24 cellular contexts compared by ENCODE assay signal in the genomic region with DNA sequence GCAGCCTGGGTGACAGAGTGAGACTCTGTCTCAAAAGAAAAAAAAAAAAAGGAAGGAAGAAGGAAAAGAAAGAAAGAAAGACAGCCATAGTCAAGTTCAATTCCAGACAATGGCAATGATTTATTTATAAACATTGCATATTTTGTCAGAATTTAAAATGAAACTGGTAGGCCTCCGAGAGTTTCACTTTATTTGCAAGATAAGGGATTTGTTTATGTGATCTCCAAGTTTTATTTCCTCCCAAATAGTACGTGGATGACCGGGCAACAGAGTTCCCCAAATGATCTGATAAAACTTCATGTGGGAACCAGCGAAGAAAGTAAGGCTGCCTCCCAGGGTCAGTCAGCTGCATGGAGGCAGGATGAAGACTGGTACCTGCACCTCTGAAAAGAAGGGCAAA. TPM values are rescaled to one million over a fixed set of nuclear protein-coding genes. Genes with fewer than 3 reads are reported as not detected.
DNase-seq lines count a peak whose midpoint lies in the region; ATAC-seq, FAIRE-seq and TF ChIP-seq lines count a peak whose summit lies in the region.
"Had no signal": no experiment of that assay in that cellular context is flagged by ENCODE, and none has a peak within 500 bp of the region (broad histone marks: within the 10 kb centered on the region; RNA-seq: fewer than 3 reads in every experiment).

No MANE protein-coding gene starts in this region.

- H2BK5ac ChIP-seq in mesendoderm (ENCODE audit: low read length), result no peak overlapping the region

- peak overlapping the region; percentile 56; the same call in 1 of the 2 replicates for H3K4me3 Mint-ChIP-seq in HFFc6
- H3K4me3 Mint-ChIP-seq: B cell; CD4-positive, CD25-positive, alpha-beta regulatory T cell; CD8-positive, alpha-beta T cell had no signal

- H3K36me3 Mint-ChIP-seq in HFFc6 (ENCODE audit: low read depth), result no peaks in the 10 kb centered on the region
- H3K36me3 Mint-ChIP-seq: CD4-positive, CD25-positive, alpha-beta regulatory T cell; CD8-positive, alpha-beta T cell had no signal

- no peak overlapping the region for H3K18ac ChIP-seq in mesendoderm (ENCODE audit: low read length)

- no peak overlapping the region for H4K5ac ChIP-seq in mesendoderm (ENCODE audit: low read length)

- CTCF ChIA-PET in HepG2 (lab: Yijun Ruan, JAX; ENCODE audit: low intra/inter-chr PET ratio, low total read pairs) (no interaction called here), K562 (lab: Yijun Ruan, JAX; ENCODE audit: low intra/inter-chr PET ratio) (no interaction called here)

- no peak overlapping the region for H4K8ac ChIP-seq in mesendoderm (ENCODE audit: low read depth, low read length)

- no peak overlapping the region for H2BK15ac ChIP-seq in mesendoderm (replicated peaks; ENCODE audit: low read depth)

- H2AK5ac ChIP-seq in mesendoderm (ENCODE audit: low read length), result no peak overlapping the region

- peaks cover 25% of the 10 kb centered on the region for H3K4me1 Mint-ChIP-seq in HFFc6 (ENCODE audit: low read depth)
- H3K4me1 Mint-ChIP-seq: B cell; CD4-positive, CD25-positive, alpha-beta regulatory T cell had no signal

- no peaks in the 10 kb centered on the region for H4K20me1 ChIP-seq in HepG2 (ENCODE audit: insufficient read depth, low read length)
- no peaks in the 10 kb centered on the region for H4K20me1 ChIP-seq in K562 (replicated peaks; ENCODE audit: control insufficient read depth, insufficient read depth, low read length)
- H4K20me1 ChIP-seq: BLaER1 had no signal

- TF ChIP-seq CTCF in HepG2 (CRISPR knock-in tag; IDR thresholded peaks at IDR 0.05) (no peak), right lobe of liver (IDR thresholded peaks at IDR 0.05) (no peak), HFFc6 (IDR thresholded peaks at IDR 0.05) (no peak), K562 (IDR thresholded peaks at IDR 0.05 in 2 of 3, conservative IDR thresholded peaks at IDR 0.05 in 1 of 3; ENCODE audit: insufficient read depth in 2 of 3, low read depth in 1 of 3, low read length in 3 of 3) (no peak), parathyroid adenoma (IDR thresholded peaks at IDR 0.05) (no peak)

- FAIRE-seq in HepG2 (lab: Jason Lieb, UNC) (no peak), K562 (lab: Jason Lieb, UNC) (no peak)
- FAIRE-seq: G401.6, GM12892, GM19239, H54 had no signal

- DNase-seq in HepG2 (ENCODE audit: low spot score) (no peak), right lobe of liver (no peak), HFFc6 (no peak), K562 (ENCODE audit: extremely low read depth in 1 of 4, low spot score in 3 of 4) (no peak), cerebellar nuclear complex (lab: John Stamatoyannopoulos, UW) (no peak), mesendoderm (no peak)
- no peak for DNase-seq in activated naive CD4-positive, alpha-beta T cell treated with Interleukin-2 at 50 U/mL for 16 hours
- DNase-seq: 8988T; Caco-2; CD4-positive, CD25-positive, alpha-beta regulatory T cell; CD8-positive, alpha-beta T cell; DMS153; DND-41; GOT3 had no signal

- H3K4me2 ChIP-seq in HepG2 (ENCODE audit: low read depth, low read length), result no peak overlapping the region
- no peak overlapping the region for H3K4me2 ChIP-seq in K562 (ENCODE audit: insufficient read depth, low read length)
- H3K4me2 ChIP-seq in parathyroid adenoma (ENCODE audit: low read length), result peak overlapping the region; percentile 37
- no peak overlapping the region for H3K4me2 ChIP-seq in mesendoderm (ENCODE audit: low read length)
- H3K4me2 ChIP-seq: BLaER1 had no signal

- H3K4me1 ChIP-seq in HepG2 (ENCODE audit: insufficient read depth, low read length), result no peaks in the 10 kb centered on the region
- H3K4me1 ChIP-seq in right lobe of liver, result no peaks in the 10 kb centered on the region
- no peaks in the 10 kb centered on the region for H3K4me1 ChIP-seq in K562 (replicated peaks in 1 of 2; ENCODE audit: control insufficient read depth in 2 of 2, insufficient read depth in 2 of 2, low read length in 2 of 2)
- H3K4me1 ChIP-seq in parathyroid adenoma, result peaks cover 23% of the 10 kb centered on the region
- H3K4me1 ChIP-seq in mesendoderm (ENCODE audit: control insufficient read depth, low read depth, low read length), result no peaks in the 10 kb centered on the region
- H3K4me1 ChIP-seq: BLaER1, Caco-2 had no signal

- POLR2A ChIA-PET in HepG2 (lab: Yijun Ruan, JAX), result no interaction called here
- POLR2A ChIA-PET in K562 (lab: Yijun Ruan, JAX), result interaction anchor here (0.6 to 1.3 kb wide), 3 partner anchors 22 to 32 kb away, joined by 3 read pairs; no protein-coding TSS in a partner anchor

- H3K4me3 ChIP-seq in HepG2 (replicated peaks in 1 of 3; ENCODE audit: insufficient read depth in 1 of 3, low read depth in 2 of 3, low read length in 3 of 3), result no peak overlapping the region
- no peak overlapping the region for H3K4me3 ChIP-seq in right lobe of liver
- H3K4me3 ChIP-seq in K562, result no peak overlapping the region
- no peak overlapping the region for H3K4me3 ChIP-seq in parathyroid adenoma (ENCODE audit: low read depth, low read length)
- no peak overlapping the region for H3K4me3 ChIP-seq in mesendoderm (ENCODE audit: low read length)
- H3K4me3 ChIP-seq: BLaER1, HAP-1 had no signal

- H3K27me3 Mint-ChIP-seq in HFFc6 (ENCODE audit: insufficient read depth), result no peaks in the 10 kb centered on the region; the same call in 1 of the 2 replicates
- H3K27me3 Mint-ChIP-seq: B cell had no signal

- H2AFZ ChIP-seq in HepG2 (ENCODE audit: low read length) (no peak overlapping the region), K562 (ENCODE audit: low read depth, low read length) (no peak overlapping the region), parathyroid adenoma (peak overlapping the region; percentile 59)

- no peak for TF ChIP-seq RAD21 in HepG2 (CRISPR knock-in tag; IDR thresholded peaks at IDR 0.05)
- no peak for TF ChIP-seq RAD21 in K562 (CRISPR knock-in tag; conservative IDR thresholded peaks at IDR 0.05 in 1 of 2, IDR thresholded peaks at IDR 0.05 in 1 of 2)

- H3K36me3 ChIP-seq in HepG2 (replicated peaks in 1 of 2; ENCODE audit: control insufficient read depth in 1 of 2, insufficient read depth in 2 of 2, low read length in 2 of 2) (no peaks in the 10 kb centered on the region), right lobe of liver (no peaks in the 10 kb centered on the region), K562 (ENCODE audit: control insufficient read depth, insufficient read depth, low read length) (no peaks in the 10 kb centered on the region), parathyroid adenoma (ENCODE audit: control insufficient read depth, insufficient read depth, low read length) (no peaks in the 10 kb centered on the region), mesendoderm (ENCODE audit: control insufficient read depth, insufficient read depth, low read length) (no peaks in the 10 kb centered on the region)
- H3K36me3 ChIP-seq: BLaER1, HAP-1 had no signal

- BruUV-seq in HepG2 (replicated peaks; lab: Mats Ljungman, UMichigan), result no TSS peak
- BruUV-seq in K562 (replicated peaks; lab: Mats Ljungman, UMichigan), result no TSS peak

- H3K79me2 ChIP-seq in HepG2 (ENCODE audit: insufficient read depth, low read length), result no peaks in the 10 kb centered on the region
- no peaks in the 10 kb centered on the region for H3K79me2 ChIP-seq in K562 (ENCODE audit: control insufficient read depth, insufficient read depth, low read length)
- H3K79me2 ChIP-seq in parathyroid adenoma, result no peaks in the 10 kb centered on the region
- H3K79me2 ChIP-seq in mesendoderm (ENCODE audit: control insufficient read depth, insufficient read depth, low read length), result no peaks in the 10 kb centered on the region

- in situ Hi-C loops in HepG2 (cut with HindIII; ENCODE audit: extremely low pct_ligation_motif_present, low pct_unique_long_range_greater_than_20kb) (no loop called here), K562 (cut with MboI) (no loop called here)

- H3K56ac ChIP-seq in mesendoderm (ENCODE audit: low read length), result no peak overlapping the region

- WGBS in HepG2 (ENCODE audit: low lambda C conversion rate), result 9% methylated on average over 4 of the region's 4 CpGs
- WGBS in right lobe of liver (ENCODE audit: insufficient coverage, low coverage, low lambda C conversion rate, missing lambda C conversion rate), result 77% methylated on average over 4 of the region's 4 CpGs
- 1% methylated on average over 4 of the region's 4 CpGs for WGBS in K562 (ENCODE audit: insufficient coverage, low coverage, missing lambda C conversion rate)
- no CpG with 5 or more reads among the region's 4 CpGs for WGBS in mesendoderm (ENCODE audit: extremely low coverage, insufficient coverage, low lambda C conversion rate)

- intact Hi-C loops in HepG2 (cut with micrococcal nuclease; ENCODE audit: unreplicated experiment) (no loop called here), right lobe of liver (cut with DNase I) (no loop called here), K562 (cut with micrococcal nuclease) (no loop called here)

- TF ChIP-seq POLR2A in HepG2 (IDR thresholded peaks at IDR 0.05; ENCODE audit: insufficient read depth in 1 of 2, low read depth in 2 of 2, low read length in 2 of 2), result no peak
- TF ChIP-seq POLR2A in right lobe of liver (IDR thresholded peaks at IDR 0.05), result no peak
- TF ChIP-seq POLR2A in K562 (conservative IDR thresholded peaks at IDR 0.05), result no peak

- TF ChIP-seq EP300 in HepG2 (IDR thresholded peaks at IDR 0.05; ENCODE audit: low read depth in 2 of 2, low read length in 2 of 2) (no peak), HepG2 (CRISPR knock-in tag; IDR thresholded peaks at IDR 0.05; ENCODE audit: borderline replicate concordance) (no peak), K562 (IDR thresholded peaks at IDR 0.05; ENCODE audit: low read length) (no peak)

- H3K27ac ChIP-seq in HepG2 (ENCODE audit: extremely low read length, insufficient read depth, low read length) (no peak overlapping the region), right lobe of liver (no peak overlapping the region), K562 (ENCODE audit: extremely low read depth, low read depth, low read length) (no peak overlapping the region), parathyroid adenoma (peak overlapping the region; percentile 81), mesendoderm (ENCODE audit: low read depth, low read length) (no peak overlapping the region)
- H3K27ac ChIP-seq: BLaER1, C4-2B had no signal

- H3K9me3 Mint-ChIP-seq in HFFc6, result no peaks in the 10 kb centered on the region
- H3K9me3 Mint-ChIP-seq: CD8-positive, alpha-beta T cell had no signal

- ATAC-seq in HepG2, result no peak
- no peak for ATAC-seq in right lobe of liver
- ATAC-seq in K562, result no peak
- ATAC-seq: CD8-positive, alpha-beta T cell had no signal

- peaks cover 0 to 4% of the 10 kb centered on the region in 2 experiments; a peak in 1 of 5 replicates for H3K27me3 ChIP-seq in HepG2 (ENCODE audit: control insufficient read depth in 1 of 2, insufficient read depth in 2 of 2, low read length in 2 of 2)
- no peaks in the 10 kb centered on the region for H3K27me3 ChIP-seq in right lobe of liver
- H3K27me3 ChIP-seq in K562 (ENCODE audit: control insufficient read depth in 2 of 2, insufficient read depth in 2 of 2, low read length in 2 of 2), result peaks cover 12 to 37% of the 10 kb centered on the region in 2 experiments
- no peaks in the 10 kb centered on the region for H3K27me3 ChIP-seq in parathyroid adenoma (ENCODE audit: control insufficient read depth, insufficient read depth, low read length)
- no peaks in the 10 kb centered on the region for H3K27me3 ChIP-seq in mesendoderm (ENCODE audit: insufficient read depth, low read length, poor library complexity)
- H3K27me3 ChIP-seq: BLaER1 had no signal

- H3K9me3 ChIP-seq in HepG2 (ENCODE audit: low read length) (no peaks in the 10 kb centered on the region), right lobe of liver (no peaks in the 10 kb centered on the region), K562 (replicated peaks; ENCODE audit: control insufficient read depth, insufficient read depth, low read depth, low read length) (no peaks in the 10 kb centered on the region), parathyroid adenoma (ENCODE audit: control insufficient read depth, low read length) (no peaks in the 10 kb centered on the region)
- H3K9me3 ChIP-seq: BLaER1, Caco-2, HAP-1 had no signal

- no peak overlapping the region for H3K23ac ChIP-seq in mesendoderm (ENCODE audit: low read length)

- H3K79me1 ChIP-seq in mesendoderm (ENCODE audit: low read length), result no peaks in the 10 kb centered on the region

- H3K4ac ChIP-seq in mesendoderm (ENCODE audit: low read depth, low read length), result no peak overlapping the region

- H3K9me1 ChIP-seq in K562 (ENCODE audit: control insufficient read depth, insufficient read depth, low read length), result no peaks in the 10 kb centered on the region

- no peak overlapping the region for H3K27ac Mint-ChIP-seq in HFFc6
- H3K27ac Mint-ChIP-seq: B cell; CD4-positive, CD25-positive, alpha-beta regulatory T cell; CD8-positive, alpha-beta T cell had no signal

- no peak overlapping the region for H2BK120ac ChIP-seq in mesendoderm (ENCODE audit: low read depth, low read length)

- H3K9ac ChIP-seq in HepG2 (ENCODE audit: insufficient read depth, low read depth, low read length) (no peak overlapping the region), K562 (ENCODE audit: insufficient read depth in 1 of 2, low read depth in 2 of 2, low read length in 2 of 2) (no peak overlapping the region), parathyroid adenoma (no peak overlapping the region), mesendoderm (ENCODE audit: low read length) (no peak overlapping the region)
- H3K9ac ChIP-seq: BLaER1 had no signal

RNA-seq across cellular contexts. Expression of a gene that starts 28.6 kb away (rescaled TPM):
- total RNA-seq in HepG2 (2016; rRNA removed; fragmentation: Illumina TruSeq; extraction: Trizol) (not detected in 2 replicates), right lobe of liver (not detected), K562 (2014; rRNA removed) (not detected in 2 replicates), K562 (2014; rRNA removed; fragmentation: Illumina TruSeq; extraction: Trizol) (0.06 and 0.11 TPM in 2 replicates), K562 (2015; rRNA removed; fragmentation: Illumina TruSeq; extraction: Trizol) (0.04 TPM in 1 of 2 replicates, not detected in the other), K562 (2021) (0.13 and 0.33 TPM in 2 replicates)
- total RNA-seq in HepG2 (2016; cell fraction: cytosol; rRNA removed; fragmentation: Illumina TruSeq; extraction: Trizol; ENCODE audit: low read depth), result not detected in 2 replicates
- not detected in 2 replicates for total RNA-seq in HepG2 (2016; cell fraction: insoluble cytoplasmic fraction; rRNA removed; fragmentation: Illumina TruSeq; extraction: Trizol)
- not detected in 2 replicates for total RNA-seq in HepG2 (2016; cell fraction: membrane; rRNA removed; fragmentation: Illumina TruSeq; extraction: Trizol)
- not detected in 2 replicates for total RNA-seq in HepG2 (2016; cell fraction: nucleus; rRNA removed; fragmentation: Illumina TruSeq; extraction: Trizol)
- polyA plus RNA-seq in HepG2 (2011; rRNA removed) (not detected in 2 replicates), K562 (2011; rRNA removed) (0.04 TPM in 1 of 2 replicates, not detected in the other), K562 (2014; fragmentation: Illumina TruSeq; extraction: Trizol) (0.09 and 0.15 TPM in 2 replicates), K562 (2014; fragmentation: Nextera tagmentation; extraction: Ambion mirVana) (under 1 TPM in 1 of 2 experiments, not detected in 1; 0.10 TPM), K562 (2014; rRNA removed) (0.25 TPM in 1 of 2 replicates, not detected in the other)
- 0.01 TPM in 1 of 2 replicates, not detected in the other for polyA plus RNA-seq in HepG2 (2011; cell fraction: cytosol; rRNA removed)
- polyA plus RNA-seq in HepG2 (2011; cell fraction: nucleus; rRNA removed), result not detected in 2 replicates
- not detected in 2 replicates for polyA plus RNA-seq in HepG2 (2012)
- polyA plus RNA-seq in HepG2 (2016; cell fraction: cytosol; fragmentation: Illumina TruSeq; extraction: Trizol; ENCODE audit: low read depth), result not detected in 2 replicates
- not detected in 2 replicates for polyA plus RNA-seq in HepG2 (2016; cell fraction: insoluble cytoplasmic fraction; fragmentation: Illumina TruSeq; extraction: Trizol; ENCODE audit: low read depth)
- polyA plus RNA-seq in HepG2 (2016; cell fraction: membrane; fragmentation: Illumina TruSeq; extraction: Trizol; ENCODE audit: low read depth), result not detected in 2 replicates
- polyA plus RNA-seq in HepG2 (2016; cell fraction: nucleus; fragmentation: Illumina TruSeq; extraction: Trizol; ENCODE audit: insufficient read depth, low read depth), result not detected in 2 replicates
- polyA minus RNA-seq in HepG2 (2011; rRNA and poly(A)+ RNA removed; ENCODE audit: low replicate concordance), result not detected in 2 replicates
- polyA minus RNA-seq in HepG2 (2011; cell fraction: cytosol; rRNA and poly(A)+ RNA removed), result not detected in 2 replicates
- polyA minus RNA-seq in HepG2 (2011; cell fraction: nucleus; rRNA and poly(A)+ RNA removed), result not detected in 2 replicates
- total RNA-seq in HFFc6 (2021; fragmentation: NEBNext Ultra II Directional; extraction: Animal tissue kit (Norgen Biotek cat#: 25700)), result not detected
- total RNA-seq in K562 (2011; cell fraction: chromatin; rRNA removed; ENCODE audit: low replicate concordance), result not detected in 2 replicates
- not detected in 2 replicates for total RNA-seq in K562 (2011; cell fraction: nucleolus; rRNA removed)
- not detected in 2 replicates for total RNA-seq in K562 (2011; cell fraction: nucleoplasm; rRNA removed)
- 0.01 TPM in 1 of 2 replicates, not detected in the other for polyA plus RNA-seq in K562 (2011; cell fraction: cytosol; rRNA removed)
- 0.04 TPM in 2 replicates for polyA plus RNA-seq in K562 (2011; cell fraction: nucleus; rRNA removed)
- polyA plus RNA-seq in K562 (2012), result 0.05 and 0.25 TPM in 2 replicates
- polyA minus RNA-seq in K562 (2011; rRNA and poly(A)+ RNA removed), result 0.12 TPM in 1 of 2 replicates, not detected in the other
- polyA minus RNA-seq in K562 (2011; cell fraction: cytosol; rRNA and poly(A)+ RNA removed), result not detected in 2 replicates
- polyA minus RNA-seq in K562 (2011; cell fraction: nucleus; rRNA and poly(A)+ RNA removed), result under 0.01 and 0.11 TPM in 2 replicates
- polyA plus RNA-seq in mesendoderm (2013, experiment 1 of 2), result 0.15 TPM
- polyA plus RNA-seq in mesendoderm (2013, experiment 2 of 2), result 0.22 TPM
- total RNA-seq: B cell; CD4-positive, CD25-positive, alpha-beta regulatory T cell; CD8-positive, alpha-beta T cell had no signal
- polyA plus RNA-seq: AG04450; CD4-positive, CD25-positive, alpha-beta regulatory T cell had no signal

RNA-seq across cellular contexts. Expression of a gene that starts 32.4 kb away (rescaled TPM):
- total RNA-seq in HepG2 (2016; rRNA removed; fragmentation: Illumina TruSeq; extraction: Trizol) (1,683 and 1,960 TPM in 2 replicates), right lobe of liver (100 to 1,000 TPM; 209 to 448 (median 268) TPM), K562 (2014; rRNA removed) (2,954 and 3,368 TPM in 2 replicates), K562 (2014; rRNA removed; fragmentation: Illumina TruSeq; extraction: Trizol) (2,627 and 2,725 TPM in 2 replicates), K562 (2015; rRNA removed; fragmentation: Illumina TruSeq; extraction: Trizol) (2,157 and 2,290 TPM in 2 replicates), K562 (2021) (2,714 and 2,919 TPM in 2 replicates)
- total RNA-seq in HepG2 (2016; cell fraction: cytosol; rRNA removed; fragmentation: Illumina TruSeq; extraction: Trizol; ENCODE audit: low read depth), result 4,234 and 4,880 TPM in 2 replicates
- total RNA-seq in HepG2 (2016; cell fraction: insoluble cytoplasmic fraction; rRNA removed; fragmentation: Illumina TruSeq; extraction: Trizol), result 1,681 and 2,033 TPM in 2 replicates
- total RNA-seq in HepG2 (2016; cell fraction: membrane; rRNA removed; fragmentation: Illumina TruSeq; extraction: Trizol), result 4,469 and 4,736 TPM in 2 replicates
- 671 and 721 TPM in 2 replicates for total RNA-seq in HepG2 (2016; cell fraction: nucleus; rRNA removed; fragmentation: Illumina TruSeq; extraction: Trizol)
- polyA plus RNA-seq in HepG2 (2011; rRNA removed) (2,662 and 3,226 TPM in 2 replicates), K562 (2011; rRNA removed) (4,272 and 5,659 TPM in 2 replicates), K562 (2014; fragmentation: Illumina TruSeq; extraction: Trizol) (3,113 and 3,517 TPM in 2 replicates), K562 (2014; fragmentation: Nextera tagmentation; extraction: Ambion mirVana) (1,000 to 10,000 TPM; 2,672 to 2,730 TPM), K562 (2014; rRNA removed) (3,291 and 3,996 TPM in 2 replicates)
- polyA plus RNA-seq in HepG2 (2011; cell fraction: cytosol; rRNA removed), result 2,617 and 3,480 TPM in 2 replicates
- polyA plus RNA-seq in HepG2 (2011; cell fraction: nucleus; rRNA removed), result 707 and 717 TPM in 2 replicates
- 1,399 and 1,552 TPM in 2 replicates for polyA plus RNA-seq in HepG2 (2012)
- polyA plus RNA-seq in HepG2 (2016; cell fraction: cytosol; fragmentation: Illumina TruSeq; extraction: Trizol; ENCODE audit: low read depth), result 5,088 and 5,753 TPM in 2 replicates
- polyA plus RNA-seq in HepG2 (2016; cell fraction: insoluble cytoplasmic fraction; fragmentation: Illumina TruSeq; extraction: Trizol; ENCODE audit: low read depth), result 1,997 and 2,058 TPM in 2 replicates
- polyA plus RNA-seq in HepG2 (2016; cell fraction: membrane; fragmentation: Illumina TruSeq; extraction: Trizol; ENCODE audit: low read depth), result 4,231 and 4,512 TPM in 2 replicates
- 1,039 and 1,069 TPM in 2 replicates for polyA plus RNA-seq in HepG2 (2016; cell fraction: nucleus; fragmentation: Illumina TruSeq; extraction: Trizol; ENCODE audit: insufficient read depth, low read depth)
- 1,437 and 2,324 TPM in 2 replicates for polyA minus RNA-seq in HepG2 (2011; rRNA and poly(A)+ RNA removed; ENCODE audit: low replicate concordance)
- 460 and 463 TPM in 2 replicates for polyA minus RNA-seq in HepG2 (2011; cell fraction: cytosol; rRNA and poly(A)+ RNA removed)
- polyA minus RNA-seq in HepG2 (2011; cell fraction: nucleus; rRNA and poly(A)+ RNA removed), result 336 and 408 TPM in 2 replicates
- total RNA-seq in HFFc6 (2021; fragmentation: NEBNext Ultra II Directional; extraction: Animal tissue kit (Norgen Biotek cat#: 25700)), result 1,000 to 10,000 TPM; 1,595 to 1,900 (median 1,723) TPM
- 667 and 738 TPM in 2 replicates for total RNA-seq in K562 (2011; cell fraction: chromatin; rRNA removed; ENCODE audit: low replicate concordance)
- 932 and 1,080 TPM in 2 replicates for total RNA-seq in K562 (2011; cell fraction: nucleolus; rRNA removed)
- 1,386 and 2,499 TPM in 2 replicates for total RNA-seq in K562 (2011; cell fraction: nucleoplasm; rRNA removed)
- 6,070 and 7,346 TPM in 2 replicates for polyA plus RNA-seq in K562 (2011; cell fraction: cytosol; rRNA removed)
- 1,863 and 2,598 TPM in 2 replicates for polyA plus RNA-seq in K562 (2011; cell fraction: nucleus; rRNA removed)
- polyA plus RNA-seq in K562 (2012), result 2,505 and 3,684 TPM in 2 replicates
- 2,013 and 2,369 TPM in 2 replicates for polyA minus RNA-seq in K562 (2011; rRNA and poly(A)+ RNA removed)
- 890 and 971 TPM in 2 replicates for polyA minus RNA-seq in K562 (2011; cell fraction: cytosol; rRNA and poly(A)+ RNA removed)
- 389 and 699 TPM in 2 replicates for polyA minus RNA-seq in K562 (2011; cell fraction: nucleus; rRNA and poly(A)+ RNA removed)
- polyA plus RNA-seq in mesendoderm (2013, experiment 1 of 2), result 2,947 TPM
- 2,912 TPM for polyA plus RNA-seq in mesendoderm (2013, experiment 2 of 2)

RNA-seq across cellular contexts. Expression of a gene that starts 55.7 kb away (rescaled TPM):
- total RNA-seq in HepG2 (2016; rRNA removed; fragmentation: Illumina TruSeq; extraction: Trizol), result 32.5 and 33.7 TPM in 2 replicates
- 13.6 and 14.0 TPM in 2 replicates for total RNA-seq in HepG2 (2016; cell fraction: cytosol; rRNA removed; fragmentation: Illumina TruSeq; extraction: Trizol; ENCODE audit: low read depth)
- 30.5 and 33.1 TPM in 2 replicates for total RNA-seq in HepG2 (2016; cell fraction: insoluble cytoplasmic fraction; rRNA removed; fragmentation: Illumina TruSeq; extraction: Trizol)
- total RNA-seq in HepG2 (2016; cell fraction: membrane; rRNA removed; fragmentation: Illumina TruSeq; extraction: Trizol), result 28.9 and 29.7 TPM in 2 replicates
- 21.9 and 22.5 TPM in 2 replicates for total RNA-seq in HepG2 (2016; cell fraction: nucleus; rRNA removed; fragmentation: Illumina TruSeq; extraction: Trizol)
- polyA plus RNA-seq in HepG2 (2011; rRNA removed), result 32.3 and 35.4 TPM in 2 replicates
- polyA plus RNA-seq in HepG2 (2011; cell fraction: cytosol; rRNA removed), result 27.5 and 32.3 TPM in 2 replicates
- 22.7 and 25.3 TPM in 2 replicates for polyA plus RNA-seq in HepG2 (2011; cell fraction: nucleus; rRNA removed)
- polyA plus RNA-seq in HepG2 (2012), result 22.2 and 25.3 TPM in 2 replicates
- 10.3 and 12.0 TPM in 2 replicates for polyA plus RNA-seq in HepG2 (2016; cell fraction: cytosol; fragmentation: Illumina TruSeq; extraction: Trizol; ENCODE audit: low read depth)
- polyA plus RNA-seq in HepG2 (2016; cell fraction: insoluble cytoplasmic fraction; fragmentation: Illumina TruSeq; extraction: Trizol; ENCODE audit: low read depth), result 32.2 and 34.1 TPM in 2 replicates
- 21.0 and 23.3 TPM in 2 replicates for polyA plus RNA-seq in HepG2 (2016; cell fraction: membrane; fragmentation: Illumina TruSeq; extraction: Trizol; ENCODE audit: low read depth)
- 38.0 and 39.9 TPM in 2 replicates for polyA plus RNA-seq in HepG2 (2016; cell fraction: nucleus; fragmentation: Illumina TruSeq; extraction: Trizol; ENCODE audit: insufficient read depth, low read depth)
- polyA minus RNA-seq in HepG2 (2011; rRNA and poly(A)+ RNA removed; ENCODE audit: low replicate concordance), result 44.2 and 49.5 TPM in 2 replicates
- 16.9 and 17.9 TPM in 2 replicates for polyA minus RNA-seq in HepG2 (2011; cell fraction: cytosol; rRNA and poly(A)+ RNA removed)
- 15.6 and 18.8 TPM in 2 replicates for polyA minus RNA-seq in HepG2 (2011; cell fraction: nucleus; rRNA and poly(A)+ RNA removed)
- 10 to 100 TPM; 20.9 to 36.7 (median 23.6) TPM for total RNA-seq in right lobe of liver
- total RNA-seq in HFFc6 (2021; fragmentation: NEBNext Ultra II Directional; extraction: Animal tissue kit (Norgen Biotek cat#: 25700)), result 10 to 100 TPM; 24.8 to 32.4 (median 27.9) TPM
- total RNA-seq in K562 (2011; cell fraction: chromatin; rRNA removed; ENCODE audit: low replicate concordance), result 16.1 and 20.6 TPM in 2 replicates
- 19.9 and 21.8 TPM in 2 replicates for total RNA-seq in K562 (2011; cell fraction: nucleolus; rRNA removed)
- 17.0 and 18.6 TPM in 2 replicates for total RNA-seq in K562 (2011; cell fraction: nucleoplasm; rRNA removed)
- 26.9 and 33.1 TPM in 2 replicates for total RNA-seq in K562 (2014; rRNA removed)
- 26.6 and 28.6 TPM in 2 replicates for total RNA-seq in K562 (2014; rRNA removed; fragmentation: Illumina TruSeq; extraction: Trizol)
- total RNA-seq in K562 (2015; rRNA removed; fragmentation: Illumina TruSeq; extraction: Trizol), result 30.6 and 31.8 TPM in 2 replicates
- total RNA-seq in K562 (2021), result 37.5 and 39.5 TPM in 2 replicates
- polyA plus RNA-seq in K562 (2011; rRNA removed), result 50.9 and 51.1 TPM in 2 replicates
- polyA plus RNA-seq in K562 (2011; cell fraction: cytosol; rRNA removed), result 49.2 and 60.7 TPM in 2 replicates
- 56.5 and 63.0 TPM in 2 replicates for polyA plus RNA-seq in K562 (2011; cell fraction: nucleus; rRNA removed)
- 33.9 and 36.0 TPM in 2 replicates for polyA plus RNA-seq in K562 (2012)
- polyA plus RNA-seq in K562 (2014; fragmentation: Illumina TruSeq; extraction: Trizol), result 38.3 and 39.1 TPM in 2 replicates
- 10 to 100 TPM; 13.5 to 16.5 TPM for polyA plus RNA-seq in K562 (2014; fragmentation: Nextera tagmentation; extraction: Ambion mirVana)
- polyA plus RNA-seq in K562 (2014; rRNA removed), result 44.0 and 48.2 TPM in 2 replicates
- 38.9 and 43.8 TPM in 2 replicates for polyA minus RNA-seq in K562 (2011; rRNA and poly(A)+ RNA removed)
- 23.8 and 29.4 TPM in 2 replicates for polyA minus RNA-seq in K562 (2011; cell fraction: cytosol; rRNA and poly(A)+ RNA removed)
- 11.4 and 19.7 TPM in 2 replicates for polyA minus RNA-seq in K562 (2011; cell fraction: nucleus; rRNA and poly(A)+ RNA removed)
- 31.4 TPM for polyA plus RNA-seq in mesendoderm (2013, experiment 1 of 2)
- 31.1 TPM for polyA plus RNA-seq in mesendoderm (2013, experiment 2 of 2)
